1 cellular context compared by ENCODE assay signal in genomic region chr9:137114613-137115393, GRCh38.
TF ChIP-seq lines count a peak whose summit lies in the region.

TSS of gene DPP7 (minus strand) at chr9:137114733. CDS start at chr9:137114713, 20 bp downstream.

TF ChIP-seq in WTC11, 78 proteins besides CTCF, POLR2A, EP300 and RAD21 (continued from another document):
- no peak for TF ChIP-seq E2F1 (CRISPR knock-in tag; IDR thresholded peaks at IDR 0.05)
- no peak for TF ChIP-seq E2F5 (CRISPR knock-in tag; IDR thresholded peaks at IDR 0.05)
- TF ChIP-seq PRDM15 (CRISPR knock-in tag; IDR thresholded peaks at IDR 0.05) = no peak
- peak; percentile 91 for TF ChIP-seq USF2 (CRISPR knock-in tag; IDR thresholded peaks at IDR 0.05)
- TF ChIP-seq MYBL2 (CRISPR knock-in tag; IDR thresholded peaks at IDR 0.05) = no peak
- no peak; the same call in 1 of the 2 replicates for TF ChIP-seq MAX (CRISPR knock-in tag; IDR thresholded peaks at IDR 0.05)
- TF ChIP-seq TCF7 (CRISPR knock-in tag; IDR thresholded peaks at IDR 0.05; ENCODE audit: low read depth) = no peak
- no peak for TF ChIP-seq SMAD3 (CRISPR knock-in tag; IDR thresholded peaks at IDR 0.05; ENCODE audit: borderline replicate concordance)
